In the genomic region with DNA sequence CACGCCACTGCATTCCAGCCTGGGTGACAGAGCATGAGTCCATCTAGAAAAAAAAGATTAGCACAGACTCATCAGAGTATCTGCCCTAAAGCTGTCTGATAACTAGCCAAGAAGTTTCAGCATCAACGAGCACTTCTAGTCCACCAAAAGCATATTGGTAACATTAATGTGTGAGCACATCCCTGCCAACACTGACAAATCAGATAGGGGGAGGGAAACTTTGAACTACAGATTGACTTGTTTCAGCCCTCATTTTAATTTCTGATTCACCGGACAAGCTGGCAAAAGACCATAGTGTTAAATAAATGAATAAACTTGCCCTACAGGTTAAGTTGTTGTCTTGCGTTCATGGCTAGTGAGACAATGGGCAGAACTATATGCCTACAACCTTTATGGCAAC, we compare ENCODE assay signal across 22 cellular contexts. TPM values are rescaled to one million over a fixed set of nuclear protein-coding genes. Genes with fewer than 3 reads are reported as not detected.
DNase-seq lines count a peak whose midpoint lies in the region; ATAC-seq and TF ChIP-seq lines count a peak whose summit lies in the region.
"Had no signal": no experiment of that assay in that cellular context is flagged by ENCODE, and none has a peak within 500 bp of the region (broad histone marks: within the 10 kb centered on the region; RNA-seq: fewer than 3 reads in every experiment).

No MANE protein-coding gene starts in this region.

- H3K27ac ChIP-seq in foreskin keratinocyte (peak overlapping the region; percentile 97), Peyer's patch (no peak overlapping the region)

- DNase-seq in AG10803 (ENCODE audit: low read depth) (peak; percentile 69), M059J (ENCODE audit: low read depth) (peak; percentile 86), cardiac fibroblast (ENCODE audit: low read depth in 2 of 2) (peak; percentile 17 to 60), foreskin keratinocyte (peak; percentile 92 to 99), NOMO-1 (lab: John Stamatoyannopoulos, UW; ENCODE audit: unreplicated experiment in 2 of 2) (no peak), Peyer's patch (no peak)
- DNase-seq in activated T-cell treated with anti-CD3 and anti-CD28 coated beads, Interleukin-2, amount 50 U/mL, for 48 hours: no peak
- DNase-seq: activated CD4-positive, CD25-positive, alpha-beta regulatory T cell; activated CD8-positive, alpha-beta T cell treated with anti-CD3 and anti-CD28 coated beads, Interleukin-2, amount 10 ng/mL, durations not matched to agents 7 days and 5 days; activated T-cell treated with anti-CD3 and anti-CD28 coated beads, Interleukin-2, amount 50 U/mL, for 72 hours; CD4-positive, alpha-beta T cell; DMS79; esophagus squamous epithelium; KBM-7; left colon; mucosa of descending colon; NCI-H1092 treated with DMSO at 0.1 percent for 48 hours; NCI-H2081 treated with DMSO at 0.1 percent for 48 hours; NCI-H510A treated with DMSO at 0.1 percent for 48 hours; stimulated activated naive CD4-positive, alpha-beta T cell treated with Interleukin-2 at 50 U/mL for 16 hours; T-helper 2 cell had no signal

- H3K36me3 ChIP-seq in Peyer's patch: no peaks in the 10 kb centered on the region
- H3K36me3 ChIP-seq: esophagus squamous epithelium had no signal

- peaks cover 25% of the 10 kb centered on the region for H3K4me1 ChIP-seq in foreskin keratinocyte
- no peaks in the 10 kb centered on the region for H3K4me1 ChIP-seq in Peyer's patch

- H3K4me3 ChIP-seq in AG10803 (ENCODE audit: low read length) (no peak overlapping the region), cardiac fibroblast (replicated peaks in 1 of 2; ENCODE audit: low read depth in 2 of 2, low read length in 2 of 2) (no peak overlapping the region), Peyer's patch (no peak overlapping the region)
- H3K4me3 ChIP-seq: esophagus squamous epithelium, mucosa of descending colon had no signal

- no peak for TF ChIP-seq CTCF in AG10803 (conservative IDR thresholded peaks at IDR 0.05; ENCODE audit: low read length)
- TF ChIP-seq CTCF in cardiac fibroblast (IDR thresholded peaks at IDR 0.05; ENCODE audit: low read depth, low read length): no peak
- no peak for TF ChIP-seq CTCF in foreskin keratinocyte (conservative IDR thresholded peaks at IDR 0.05)
- TF ChIP-seq CTCF in Peyer's patch (IDR thresholded peaks at IDR 0.05): no peak

- ATAC-seq in foreskin keratinocyte (peak; percentile 82), GM21423 (IDR thresholded peaks at IDR 0.05; ENCODE audit: unreplicated experiment) (no peak)
- ATAC-seq: activated CD8-positive, alpha-beta T cell treated with anti-CD3 and anti-CD28 coated beads, Interleukin-2, amount 10 ng/mL, durations not matched to agents 7 days and 5 days; left colon; mucosa of descending colon had no signal

- TF ChIP-seq POLR2A in Peyer's patch (IDR thresholded peaks at IDR 0.05): no peak

- H3K9me3 ChIP-seq in Peyer's patch: no peaks in the 10 kb centered on the region
- H3K9me3 ChIP-seq: esophagus squamous epithelium, mucosa of descending colon had no signal

- no peaks in the 10 kb centered on the region for H3K27me3 ChIP-seq in foreskin keratinocyte
- no peaks in the 10 kb centered on the region for H3K27me3 ChIP-seq in Peyer's patch
- H3K27me3 ChIP-seq: esophagus squamous epithelium had no signal

RNA-seq across cellular contexts. Expression of a gene that starts 7.7 kb away (rescaled TPM):
- 11.8 and 22.9 TPM in 2 replicates for total RNA-seq in M059J (2014; rRNA removed; shearing (Covaris generic))
- 34.2 and 41.9 TPM in 2 replicates for total RNA-seq in foreskin keratinocyte
- polyA plus RNA-seq in foreskin keratinocyte: 50.5 and 51.6 TPM in 2 replicates
- total RNA-seq in Peyer's patch: 10 to 100 TPM; 34.8 to 80.9 (median 41.3) TPM

Comparison
In these comparisons a context has a peak if more than half of its experiments do, and no peak if none do; other contexts are left out.
1. DNase-seq: peak in AG10803 (single experiment), M059J (single experiment), cardiac fibroblast (2 of 2) and foreskin keratinocyte (2 of 2); none in NOMO-1 (0 of 2), Peyer's patch (0 of 3) and activated T-cell treated with anti-CD3 and anti-CD28 coated beads, Interleukin-2, amount 50 U/mL, for 48 hours (0 of 2).